In genomic region chr11:13776134-13776815, GRCh38 we compare ENCODE assay signal across 9 cellular contexts.
DNase-seq lines count a peak whose midpoint lies in the region; ATAC-seq and TF ChIP-seq lines count a peak whose summit lies in the region.
"Had no signal": no experiment of that assay in that cellular context is flagged by ENCODE, and none has a peak within 500 bp of the region (broad histone marks: within the 10 kb centered on the region; RNA-seq: fewer than 3 reads in every experiment).

No MANE protein-coding gene starts in this region.

- H3K4me3 ChIP-seq in epithelial cell of proximal tubule (ENCODE audit: low read depth, low read length) (no peak overlapping the region), lower lobe of right lung (no peak overlapping the region)

- H3K27me3 ChIP-seq in lower lobe of right lung (ENCODE audit: low read depth) = no peaks in the 10 kb centered on the region

- ATAC-seq in GM18868 (IDR thresholded peaks at IDR 0.05; ENCODE audit: unreplicated experiment) (no peak), lower lobe of right lung (no peak), GM18909 (IDR thresholded peaks at IDR 0.05; ENCODE audit: poor library complexity, unreplicated experiment) (no peak), GM21786 (IDR thresholded peaks at IDR 0.05; ENCODE audit: unreplicated experiment) (no peak)

- intact Hi-C loops in lower lobe of right lung (cut with DNase I) = no loop called here

- DNase-seq in stimulated activated naive CD4-positive, alpha-beta T cell (lab: John Stamatoyannopoulos, UW) = peak in 5 of 6 experiments; percentile 4 to 39 (median 18)
- no peak for DNase-seq in stimulated activated naive CD4-positive, alpha-beta T cell treated with Interleukin-2 at 50 U/mL for 16 hours (lab: John Stamatoyannopoulos, UW)
- peak; percentile 19 for DNase-seq in SW480 (ENCODE audit: low spot score)
- DNase-seq in epithelial cell of proximal tubule (ENCODE audit: low read depth) = no peak
- no peak for DNase-seq in lower lobe of right lung

- peak; percentile 95 for TF ChIP-seq CTCF in epithelial cell of proximal tubule (conservative IDR thresholded peaks at IDR 0.05; ENCODE audit: low read depth, low read length)
- TF ChIP-seq CTCF in lower lobe of right lung (IDR thresholded peaks at IDR 0.05) = no peak

- H3K36me3 ChIP-seq in lower lobe of right lung = no peaks in the 10 kb centered on the region

- H3K27ac ChIP-seq in lower lobe of right lung = no peak overlapping the region
- H3K27ac ChIP-seq: KMS-11 had no signal

- H3K4me1 ChIP-seq in lower lobe of right lung = no peaks in the 10 kb centered on the region

- no peaks in the 10 kb centered on the region for H3K9me3 ChIP-seq in lower lobe of right lung

Comparison
In these comparisons a context has a peak if more than half of its experiments do, and no peak if none do; other contexts are left out.
1. DNase-seq: peak in stimulated activated naive CD4-positive, alpha-beta T cell (5 of 6) and SW480 (single experiment); none in stimulated activated naive CD4-positive, alpha-beta T cell treated with Interleukin-2 at 50 U/mL for 16 hours (single experiment), epithelial cell of proximal tubule (single experiment) and lower lobe of right lung (single experiment).